1 cellular context compared by ENCODE assay signal in genomic region chr7:81624021-81624630, GRCh38.
TF ChIP-seq lines count a peak whose summit lies in the region.

No MANE protein-coding gene starts in this region.

TF ChIP-seq in HepG2, 621 proteins besides CTCF, POLR2A, EP300 and RAD21 (continued from another document):
- TF ChIP-seq ZNF280D (CRISPR knock-in tag; IDR thresholded peaks at IDR 0.05), result no peak
- no peak for TF ChIP-seq ZNF883 (CRISPR knock-in tag; IDR thresholded peaks at IDR 0.05; ENCODE audit: not compliant biosample characterization)
- TF ChIP-seq ZNF563 (CRISPR knock-in tag; IDR thresholded peaks at IDR 0.05), result no peak
- no peak for TF ChIP-seq FOXK2 (IDR thresholded peaks at IDR 0.05)
- no peak for TF ChIP-seq IKZF4 (CRISPR knock-in tag; IDR thresholded peaks at IDR 0.05; ENCODE audit: borderline replicate concordance, low read depth, not compliant biosample characterization)
